In the genomic region with DNA sequence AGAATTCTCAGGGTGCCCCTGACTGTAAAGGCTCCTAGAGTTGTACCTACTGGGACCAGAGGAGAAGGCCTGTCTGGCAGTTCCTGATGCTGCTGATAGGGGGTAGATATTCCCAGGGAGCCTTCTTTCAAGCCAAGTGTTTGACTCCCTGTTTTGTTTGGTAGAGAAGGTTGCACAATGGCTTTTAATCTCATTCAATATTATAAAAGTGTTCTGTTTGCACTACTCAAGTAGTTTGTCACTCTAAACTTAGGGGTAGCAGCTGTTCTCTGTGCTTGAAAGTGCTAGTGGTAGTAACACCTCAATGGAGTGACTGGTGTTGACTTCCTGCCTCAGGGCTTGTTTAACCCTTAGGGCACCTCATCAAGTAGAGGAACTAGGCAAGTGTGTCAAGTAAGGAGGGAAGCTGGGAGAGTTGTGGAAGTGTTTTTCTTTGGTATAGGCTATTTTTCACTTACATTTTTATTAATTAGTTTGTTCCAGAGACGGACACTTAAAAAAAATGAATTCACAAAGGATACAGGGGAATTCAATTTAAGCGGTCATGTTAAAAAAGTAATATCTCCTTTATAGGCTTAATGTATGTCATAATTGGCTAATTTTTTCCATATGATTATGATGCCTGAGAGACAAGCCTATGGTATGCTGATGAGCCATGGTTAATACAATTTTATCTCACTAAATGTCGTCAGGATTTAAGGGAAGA, we compare ENCODE assay signal across 8 cellular contexts. TPM values are rescaled to one million over a fixed set of nuclear protein-coding genes. Genes with fewer than 3 reads are reported as not detected.
A peak's percentile ranks its signal among the peaks of the same experiment; 100 is the strongest.
DNase-seq lines count a peak whose midpoint lies in the region; ATAC-seq, FAIRE-seq and TF ChIP-seq lines count a peak whose summit lies in the region.

No MANE protein-coding gene starts in this region.

- intact Hi-C loops in posterior cingulate gyrus (cut with DNase I) = no loop called here

- ATAC-seq in GM19328 (IDR thresholded peaks at IDR 0.05; ENCODE audit: unreplicated experiment) (no peak), GM18907 (IDR thresholded peaks at IDR 0.05; ENCODE audit: unreplicated experiment) (no peak)

- TF ChIP-seq CTCF in fibroblast of the aortic adventitia (IDR thresholded peaks at IDR 0.05; ENCODE audit: insufficient read depth, low read length) = peak; percentile 57

- no peak overlapping the region for H3K27ac ChIP-seq in small intestine (ENCODE audit: low read depth in 1 of 2, low read length in 1 of 2)

- no peaks in the 10 kb centered on the region for H3K27me3 ChIP-seq in small intestine (ENCODE audit: control insufficient read depth in 2 of 2, insufficient read depth in 2 of 2, low read length in 2 of 2)

- WGBS in small intestine, 3 donors = 93 to 95% (median 94%) methylated on average over 3 of the region's 3 CpGs

- H3K4me3 ChIP-seq in fibroblast of the aortic adventitia (ENCODE audit: low read depth, low read length) (no peak overlapping the region), small intestine (ENCODE audit: low read depth in 1 of 2, low read length in 2 of 2) (no peak overlapping the region)

- FAIRE-seq in small intestine (lab: Jason Lieb, UNC) = no peak

- H3K4me1 ChIP-seq in small intestine (ENCODE audit: control insufficient read depth in 2 of 2, insufficient read depth in 1 of 2, low read depth in 1 of 2, low read length in 1 of 2) = no peaks in the 10 kb centered on the region

- no peaks in the 10 kb centered on the region for H3K9me3 ChIP-seq in small intestine (ENCODE audit: control insufficient read depth, low read depth)

- DNase-seq in GM19240 (ENCODE audit: insufficient read length, low spot score) (peak; percentile 12), NCI-H345 treated with DMSO at 0.1 percent for 48 hours (lab: John Stamatoyannopoulos, UW; ENCODE audit: unreplicated experiment) (peak; percentile 91), fibroblast of the aortic adventitia (ENCODE audit: low read depth) (peak; percentile 54), small intestine (peak; percentile 14), kidney tubule cell (ENCODE audit: low spot score) (no peak), posterior cingulate gyrus (no peak)

- H3K36me3 ChIP-seq in small intestine (ENCODE audit: control insufficient read depth in 2 of 2, insufficient read depth in 2 of 2, low read length in 2 of 2) = peaks cover 0 to 1% of the 10 kb centered on the region in 2 donors

RNA-seq across cellular contexts. Expression of a gene that starts 38.1 kb away (rescaled TPM):
- total RNA-seq in fibroblast of the aortic adventitia (ENCODE audit: low replicate concordance) = 7.7 and 15.8 TPM in 2 replicates
- 1 to 10 TPM; 3.2 to 5.1 (median 4.2) TPM for polyA plus RNA-seq in small intestine

RNA-seq across cellular contexts. Expression of a gene that starts 59.5 kb away (rescaled TPM):
- total RNA-seq in fibroblast of the aortic adventitia (ENCODE audit: low replicate concordance) = 74.7 and 102 TPM in 2 replicates
- 10 to 100 TPM; 23.7 to 61.1 (median 31.9) TPM for polyA plus RNA-seq in small intestine

Comparison
In these comparisons a context has a peak if more than half of its experiments do, and no peak if none do; other contexts are left out.
1. DNase-seq: peak in GM19240 (single experiment), NCI-H345 treated with DMSO at 0.1 percent for 48 hours (single experiment), fibroblast of the aortic adventitia (single experiment) and small intestine (single experiment); none in kidney tubule cell (single experiment) and posterior cingulate gyrus (0 of 10).